In the genomic region with DNA sequence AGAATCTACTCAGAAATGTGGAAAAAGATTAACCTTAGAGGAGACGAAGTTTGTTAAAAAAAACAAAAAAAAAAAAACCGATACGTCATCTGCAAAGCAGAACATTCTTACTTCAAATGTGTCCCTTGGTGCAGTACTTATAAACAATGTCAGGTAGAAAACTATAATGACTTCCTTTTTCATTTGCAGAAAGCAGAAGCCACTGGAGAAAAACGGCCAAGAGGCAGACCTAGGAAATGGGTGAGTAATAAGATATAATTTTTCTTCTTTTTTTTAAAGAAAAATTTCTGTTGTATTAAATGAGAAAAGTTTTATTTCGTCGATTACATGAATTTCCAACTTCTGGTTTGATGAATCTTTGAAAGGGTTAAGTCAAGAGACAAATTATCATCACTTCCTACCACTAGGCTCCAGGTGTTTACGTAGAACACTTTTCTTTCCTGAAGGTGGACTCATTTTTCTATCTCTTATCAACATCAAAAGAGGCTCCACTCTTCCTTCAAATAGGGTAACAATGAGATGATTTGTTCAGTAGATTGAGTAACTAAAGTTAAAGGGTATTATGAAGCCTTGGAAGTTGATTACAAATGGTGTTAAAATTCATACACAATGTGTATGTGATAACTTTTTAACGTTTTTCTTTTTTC, we compare ENCODE assay signal across 13 cellular contexts. TPM values are rescaled to one million over a fixed set of nuclear protein-coding genes. Genes with fewer than 3 reads are reported as not detected.
"Had no signal": no experiment of that assay in that cellular context is flagged by ENCODE, and none has a peak within 500 bp of the region (broad histone marks: within the 10 kb centered on the region; RNA-seq: fewer than 3 reads in every experiment).

No MANE protein-coding gene starts in this region.

- DNase-seq: activated CD4-positive, alpha-beta T cell treated with anti-CD3 and anti-CD28 coated beads, Interleukin-2, amount 10 ng/mL, durations not matched to agents 7 days and 5 days; activated CD8-positive, alpha-beta memory T cell treated with anti-CD3 and anti-CD28 coated beads, Interleukin-2, amount 50 U/mL, for 48 hours; activated gamma-delta T cell treated with Interleukin-2 at 50 U/mL for 16 hours; activated naive CD8-positive, alpha-beta T cell treated with anti-CD3 and anti-CD28 coated beads for 36 hours; activated T-cell treated with anti-CD3 and anti-CD28 coated beads, Interleukin-2, amount 50 U/mL, for 72 hours; amygdala; cerebellar nuclear complex; effector CD8-positive, alpha-beta T cell; foreskin melanocyte; immature natural killer cell; stimulated activated CD4-positive, alpha-beta T cell treated with anti-CD3 and anti-CD28 coated beads, Interleukin-12 subunit alpha, Interleukin-12 subunit beta, amount 100 ng/mL, for 4 hours; stimulated activated CD4-positive, alpha-beta T cell treated with anti-CD3 and anti-CD28 coated beads, Interleukin-2, amount 100 ng/mL, for 24 hours had no signal

- ATAC-seq: activated T-cell treated with anti-CD3 and anti-CD28 coated beads, Interleukin-2, amount 50 U/mL, for 72 hours; stimulated activated effector memory CD8-positive, alpha-beta T cell treated with anti-CD3 and anti-CD28 coated beads, Interleukin-12 subunit alpha, Interleukin-12 subunit beta, amount 100 ng/mL, for 72 hours had no signal

RNA-seq across cellular contexts. Expression of a gene that starts 14.2 kb away (rescaled TPM):
- total RNA-seq: activated CD4-positive, alpha-beta T cell treated with anti-CD3 and anti-CD28 coated beads, Interleukin-2, amount 10 ng/mL, durations not matched to agents 7 days and 5 days; activated naive CD8-positive, alpha-beta T cell treated with anti-CD3 and anti-CD28 coated beads for 36 hours; activated T-cell treated with anti-CD3 and anti-CD28 coated beads, Interleukin-2, amount 50 U/mL, for 72 hours had no signal
